17 cellular contexts compared by ENCODE assay signal in genomic region chr5:31620071-31620470, GRCh38. TPM values are rescaled to one million over a fixed set of nuclear protein-coding genes. Genes with fewer than 3 reads are reported as not detected.
A peak's percentile ranks its signal among the peaks of the same experiment; 100 is the strongest.
DNase-seq lines count a peak whose midpoint lies in the region; ATAC-seq and TF ChIP-seq lines count a peak whose summit lies in the region.
"Had no signal": no experiment of that assay in that cellular context is flagged by ENCODE, and none has a peak within 500 bp of the region (broad histone marks: within the 10 kb centered on the region; RNA-seq: fewer than 3 reads in every experiment).

No MANE protein-coding gene starts in this region.

- H2BK12ac ChIP-seq in trophoblast cell (ENCODE audit: low read length), result no peak overlapping the region

- H2BK120ac ChIP-seq in trophoblast cell (ENCODE audit: insufficient read depth, low read length, poor library complexity), result no peak overlapping the region

- H3K4me3 ChIP-seq in right cardiac atrium (ENCODE audit: low read length), result no peak overlapping the region
- no peak overlapping the region for H3K4me3 ChIP-seq in heart left ventricle
- no peak overlapping the region for H3K4me3 ChIP-seq in endodermal cell (ENCODE audit: low read length)
- H3K4me3 ChIP-seq in trophoblast cell (ENCODE audit: low read depth, low read length), result peak overlapping the region; percentile 36
- no peak overlapping the region for H3K4me3 ChIP-seq in MG63
- H3K4me3 ChIP-seq: BLaER1, HAP-1 had no signal

- DNase-seq in right cardiac atrium, result no peak
- DNase-seq in heart left ventricle, result no peak
- peak; percentile 61 for DNase-seq in endodermal cell
- no peak for DNase-seq in mesothelial cell of epicardium (ENCODE audit: low spot score in 2 of 2, unreplicated experiment in 2 of 2)
- DNase-seq in trophoblast cell, result no peak
- DNase-seq in activated gamma-delta T cell treated with Interleukin-2 at 50 U/mL for 16 hours, result no peak
- DNase-seq in KG1 (lab: John Stamatoyannopoulos, UW), result no peak
- no peak for DNase-seq in MG63
- DNase-seq: 8988T; CD4-positive, alpha-beta memory T cell; DMS153; DMS79; GDM1; IMR-90 had no signal

- TF ChIP-seq POLR2A in heart left ventricle (IDR thresholded peaks at IDR 0.05), result no peak

- H4K8ac ChIP-seq in trophoblast cell (ENCODE audit: low read depth, low read length), result no peak overlapping the region

- 85% methylated on average over 5 of the region's 5 CpGs for WGBS in right cardiac atrium
- 83 to 91% (median 86%) methylated on average over 5 of the region's 5 CpGs for WGBS in heart left ventricle, 4 donors
- 84 to 86% methylated on average over 3 to 5 of the region's 5 CpGs for WGBS in endodermal cell (ENCODE audit: insufficient coverage in 1 of 2, insufficient read length in 1 of 2), 2 experiments
- WGBS in trophoblast cell (ENCODE audit: extremely low coverage, insufficient coverage, insufficient read length), result no CpG with 5 or more reads among the region's 5 CpGs

- H2BK5ac ChIP-seq in trophoblast cell (ENCODE audit: low read depth, low read length, poor library complexity), result no peak overlapping the region

- H3K36me3 ChIP-seq in heart left ventricle (no peaks in the 10 kb centered on the region), endodermal cell (ENCODE audit: control insufficient read depth, insufficient read depth, low read length) (no peaks in the 10 kb centered on the region), trophoblast cell (ENCODE audit: control insufficient read depth in 1 of 2, insufficient read depth in 2 of 2, low read length in 2 of 2) (no peaks in the 10 kb centered on the region), MG63 (no peaks in the 10 kb centered on the region)
- H3K36me3 ChIP-seq: BLaER1, HAP-1 had no signal

- peak overlapping the region; percentile 46 for H3K27ac ChIP-seq in right cardiac atrium (ENCODE audit: low read length)
- no peak overlapping the region for H3K27ac ChIP-seq in heart left ventricle
- no peak overlapping the region for H3K27ac ChIP-seq in endodermal cell (ENCODE audit: low read depth, low read length)
- H3K27ac ChIP-seq in trophoblast cell (ENCODE audit: low read depth, low read length), result no peak overlapping the region
- H3K27ac ChIP-seq: BLaER1 had no signal

- H3K4me1 ChIP-seq in right cardiac atrium (ENCODE audit: control insufficient read depth, insufficient read depth, low read length), result no peaks in the 10 kb centered on the region
- H3K4me1 ChIP-seq in heart left ventricle, result peaks cover 0 to 24% (median 0%) of the 10 kb centered on the region in 12 donors
- peaks cover 6% of the 10 kb centered on the region for H3K4me1 ChIP-seq in endodermal cell (ENCODE audit: control insufficient read depth, insufficient read depth, low read length)
- no peaks in the 10 kb centered on the region for H3K4me1 ChIP-seq in trophoblast cell (ENCODE audit: control insufficient read depth in 1 of 2, insufficient read depth in 2 of 2, low read length in 2 of 2)
- H3K4me1 ChIP-seq: HAP-1 had no signal

- H3K4ac ChIP-seq in trophoblast cell (ENCODE audit: low read depth, low read length), result no peak overlapping the region

- peaks cover 3% of the 10 kb centered on the region for H3K9me3 Mint-ChIP-seq in endodermal cell
- peaks cover 7% of the 10 kb centered on the region for H3K9me3 Mint-ChIP-seq in mesothelial cell of epicardium

- H3K4me1 Mint-ChIP-seq in endodermal cell, result peaks cover 19% of the 10 kb centered on the region
- H3K4me1 Mint-ChIP-seq in mesothelial cell of epicardium, result peaks cover 27% of the 10 kb centered on the region

- H3K14ac ChIP-seq in trophoblast cell (ENCODE audit: low read length), result no peak overlapping the region

- H3K79me1 ChIP-seq in trophoblast cell (ENCODE audit: low read length), result no peaks in the 10 kb centered on the region

- H3K27me3 ChIP-seq in right cardiac atrium (ENCODE audit: control insufficient read depth, insufficient read depth) (no peaks in the 10 kb centered on the region), heart left ventricle (no peaks in the 10 kb centered on the region), endodermal cell (ENCODE audit: control insufficient read depth, insufficient read depth, low read length, poor library complexity, severe bottlenecking) (no peaks in the 10 kb centered on the region), trophoblast cell (ENCODE audit: insufficient read depth, low read length) (no peaks in the 10 kb centered on the region), MG63 (no peaks in the 10 kb centered on the region)
- H3K27me3 ChIP-seq: BLaER1 had no signal

- no peak overlapping the region for H2AK5ac ChIP-seq in trophoblast cell (ENCODE audit: low read length)

- H3K18ac ChIP-seq in trophoblast cell (ENCODE audit: low read length), result no peak overlapping the region

- no peak for ATAC-seq in right cardiac atrium
- no peak for ATAC-seq in heart left ventricle

- H4K12ac ChIP-seq in trophoblast cell (ENCODE audit: low read depth, low read length), result no peak overlapping the region

- intact Hi-C loops in right cardiac atrium (cut with DNase I), result no loop called here
- intact Hi-C loops in heart left ventricle (cut with DNase I), result no loop called here

- no peak overlapping the region for H3K4me2 ChIP-seq in trophoblast cell (ENCODE audit: low read length)
- H3K4me2 ChIP-seq: BLaER1 had no signal

- H3K27ac Mint-ChIP-seq in endodermal cell, result peak overlapping the region; percentile 4
- H3K27ac Mint-ChIP-seq in mesothelial cell of epicardium, result peak overlapping the region; percentile 5
- H3K27ac Mint-ChIP-seq: CD14-positive monocyte; CD4-positive, alpha-beta memory T cell had no signal

- no peaks in the 10 kb centered on the region for H3K79me2 ChIP-seq in trophoblast cell (ENCODE audit: control insufficient read depth, insufficient read depth, low read length, poor library complexity)

- H3K9ac ChIP-seq in endodermal cell (ENCODE audit: extremely low read depth, low read length, poor library complexity, severe bottlenecking), result no peak overlapping the region
- no peak overlapping the region for H3K9ac ChIP-seq in trophoblast cell (ENCODE audit: low read length)
- H3K9ac ChIP-seq: BLaER1 had no signal

- H3K27me3 Mint-ChIP-seq in endodermal cell (ENCODE audit: insufficient read depth), result no peaks in the 10 kb centered on the region
- H3K27me3 Mint-ChIP-seq in mesothelial cell of epicardium (ENCODE audit: low read depth), result no peaks in the 10 kb centered on the region

- H3K9me3 ChIP-seq in right cardiac atrium (ENCODE audit: control insufficient read depth, low read length) (no peaks in the 10 kb centered on the region), heart left ventricle (peaks cover 0 to 6% (median 0%) of the 10 kb centered on the region in 12 donors), endodermal cell (ENCODE audit: control insufficient read depth, low read length) (no peaks in the 10 kb centered on the region), trophoblast cell (ENCODE audit: insufficient read depth, low read depth, low read length) (no peaks in the 10 kb centered on the region), MG63 (peaks cover 2% of the 10 kb centered on the region; the same call in 1 of the 2 replicates)
- H3K9me3 ChIP-seq: BLaER1, HAP-1 had no signal

- no peak overlapping the region for H2AFZ ChIP-seq in trophoblast cell (ENCODE audit: insufficient read depth, low read length, poor library complexity)

- TF ChIP-seq CTCF in heart left ventricle (IDR thresholded peaks at IDR 0.05) (no peak), endodermal cell (conservative IDR thresholded peaks at IDR 0.05) (no peak), mesothelial cell of epicardium (IDR thresholded peaks at IDR 0.05; ENCODE audit: unreplicated experiment) (no peak)

- no peaks in the 10 kb centered on the region for H3K36me3 Mint-ChIP-seq in endodermal cell (ENCODE audit: low read depth)
- H3K36me3 Mint-ChIP-seq in mesothelial cell of epicardium, result peaks cover 9% of the 10 kb centered on the region
- H3K36me3 Mint-ChIP-seq: CD14-positive monocyte; CD4-positive, alpha-beta memory T cell had no signal

- no peak overlapping the region for H3K4me3 Mint-ChIP-seq in endodermal cell
- H3K4me3 Mint-ChIP-seq in mesothelial cell of epicardium, result no peak overlapping the region
- H3K4me3 Mint-ChIP-seq: CD14-positive monocyte; CD4-positive, alpha-beta memory T cell had no signal

- H3K23ac ChIP-seq in trophoblast cell (ENCODE audit: low read length), result peak overlapping the region; percentile 27

- H4K91ac ChIP-seq in trophoblast cell (ENCODE audit: low read depth, low read length), result no peak overlapping the region

RNA-seq across cellular contexts. Expression of gene PDZD2, which starts 18.9 kb away (rescaled TPM):
- 100 to 1,000 TPM; 103 to 188 (median 111) TPM for total RNA-seq in right cardiac atrium
- polyA plus RNA-seq in right cardiac atrium, result 40.4 TPM
- 100 to 1,000 TPM in 2 of 9 donors, 10 to 100 TPM in 7; 41.3 to 116 (median 82.9) TPM for total RNA-seq in heart left ventricle
- polyA plus RNA-seq in heart left ventricle, result 10 to 100 TPM; 28.3 to 28.6 TPM
- 10 to 100 TPM in 1 of 2 donors, 1 to 10 TPM in 1; 6.6 to 14.6 TPM for total RNA-seq in endodermal cell
- 0.96 TPM for polyA plus RNA-seq in endodermal cell (2013, experiment 1 of 2)
- polyA plus RNA-seq in endodermal cell (2013, experiment 2 of 2), result 0.75 TPM
- total RNA-seq in mesothelial cell of epicardium, result 21.5 to 23.1 TPM (median 22.1 TPM) in 3 replicates
- 1.6 and 1.8 TPM in 2 replicates for polyA plus RNA-seq in trophoblast cell (2013)
- 0.13 TPM in 1 of 2 replicates, not detected in the other for total RNA-seq in MG63 (2014; rRNA removed; shearing (Covaris generic); ENCODE audit: low replicate concordance)
